In genomic region chr1:32013386-32014198, GRCh38 we compare ENCODE assay signal across 1 cellular context.
A peak's percentile ranks its signal among the peaks of the same experiment; 100 is the strongest.
TF ChIP-seq lines count a peak whose summit lies in the region.

A gene with protein sequence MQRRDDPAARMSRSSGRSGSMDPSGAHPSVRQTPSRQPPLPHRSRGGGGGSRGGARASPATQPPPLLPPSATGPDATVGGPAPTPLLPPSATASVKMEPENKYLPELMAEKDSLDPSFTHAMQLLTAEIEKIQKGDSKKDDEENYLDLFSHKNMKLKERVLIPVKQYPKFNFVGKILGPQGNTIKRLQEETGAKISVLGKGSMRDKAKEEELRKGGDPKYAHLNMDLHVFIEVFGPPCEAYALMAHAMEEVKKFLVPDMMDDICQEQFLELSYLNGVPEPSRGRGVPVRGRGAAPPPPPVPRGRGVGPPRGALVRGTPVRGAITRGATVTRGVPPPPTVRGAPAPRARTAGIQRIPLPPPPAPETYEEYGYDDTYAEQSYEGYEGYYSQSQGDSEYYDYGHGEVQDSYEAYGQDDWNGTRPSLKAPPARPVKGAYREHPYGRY (plus strand): TSS chr1:32013868. CDS start chr1:32013996, 128 bp downstream.

TF ChIP-seq in HepG2, 621 proteins besides CTCF, POLR2A, EP300 and RAD21 (continued from another document and continues in another):
- TF ChIP-seq, protein P1, sequence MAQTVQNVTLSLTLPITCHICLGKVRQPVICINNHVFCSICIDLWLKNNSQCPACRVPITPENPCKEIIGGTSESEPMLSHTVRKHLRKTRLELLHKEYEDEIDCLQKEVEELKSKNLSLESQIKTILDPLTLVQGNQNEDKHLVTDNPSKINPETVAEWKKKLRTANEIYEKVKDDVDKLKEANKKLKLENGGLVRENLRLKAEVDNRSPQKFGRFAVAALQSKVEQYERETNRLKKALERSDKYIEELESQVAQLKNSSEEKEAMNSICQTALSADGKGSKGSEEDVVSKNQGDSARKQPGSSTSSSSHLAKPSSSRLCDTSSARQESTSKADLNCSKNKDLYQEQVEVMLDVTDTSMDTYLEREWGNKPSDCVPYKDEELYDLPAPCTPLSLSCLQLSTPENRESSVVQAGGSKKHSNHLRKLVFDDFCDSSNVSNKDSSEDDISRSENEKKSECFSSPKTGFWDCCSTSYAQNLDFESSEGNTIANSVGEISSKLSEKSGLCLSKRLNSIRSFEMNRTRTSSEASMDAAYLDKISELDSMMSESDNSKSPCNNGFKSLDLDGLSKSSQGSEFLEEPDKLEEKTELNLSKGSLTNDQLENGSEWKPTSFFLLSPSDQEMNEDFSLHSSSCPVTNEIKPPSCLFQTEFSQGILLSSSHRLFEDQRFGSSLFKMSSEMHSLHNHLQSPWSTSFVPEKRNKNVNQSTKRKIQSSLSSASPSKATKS (CRISPR knock-in tag; IDR thresholded peaks at IDR 0.05), result no peak
- TF ChIP-seq ZFP36 (IDR thresholded peaks at IDR 0.05; ENCODE audit: borderline replicate concordance, low read depth, low read length, partially characterized antibody), result no peak
- peak; percentile 88 for TF ChIP-seq TRAFD1 (CRISPR knock-in tag; IDR thresholded peaks at IDR 0.05; ENCODE audit: borderline replicate concordance)
- TF ChIP-seq RFXANK (CRISPR knock-in tag; IDR thresholded peaks at IDR 0.05), result peak; percentile 29; the same call in 1 of the 2 replicates
- no peak for TF ChIP-seq ZFP82 (CRISPR knock-in tag; IDR thresholded peaks at IDR 0.05; ENCODE audit: borderline replicate concordance)
- TF ChIP-seq ZSCAN5A (CRISPR knock-in tag; IDR thresholded peaks at IDR 0.05; ENCODE audit: borderline replicate concordance), result no peak
- peak; percentile 88 for TF ChIP-seq SOX5 (CRISPR knock-in tag; IDR thresholded peaks at IDR 0.05; ENCODE audit: borderline replicate concordance)
- peak; percentile 73 for TF ChIP-seq AKAP8 (CRISPR knock-in tag; IDR thresholded peaks at IDR 0.05)
- no peak for TF ChIP-seq NONO (IDR thresholded peaks at IDR 0.05)
- TF ChIP-seq NONO (CRISPR knock-in tag; conservative IDR thresholded peaks at IDR 0.05), result peak; percentile 84
- TF ChIP-seq ZNF235 (CRISPR knock-in tag; IDR thresholded peaks at IDR 0.05; ENCODE audit: borderline replicate concordance), result peak; percentile 75; the same call in 1 of the 2 replicates
- peak; percentile 99 for TF ChIP-seq MNT (IDR thresholded peaks at IDR 0.05)
- TF ChIP-seq, protein P2, sequence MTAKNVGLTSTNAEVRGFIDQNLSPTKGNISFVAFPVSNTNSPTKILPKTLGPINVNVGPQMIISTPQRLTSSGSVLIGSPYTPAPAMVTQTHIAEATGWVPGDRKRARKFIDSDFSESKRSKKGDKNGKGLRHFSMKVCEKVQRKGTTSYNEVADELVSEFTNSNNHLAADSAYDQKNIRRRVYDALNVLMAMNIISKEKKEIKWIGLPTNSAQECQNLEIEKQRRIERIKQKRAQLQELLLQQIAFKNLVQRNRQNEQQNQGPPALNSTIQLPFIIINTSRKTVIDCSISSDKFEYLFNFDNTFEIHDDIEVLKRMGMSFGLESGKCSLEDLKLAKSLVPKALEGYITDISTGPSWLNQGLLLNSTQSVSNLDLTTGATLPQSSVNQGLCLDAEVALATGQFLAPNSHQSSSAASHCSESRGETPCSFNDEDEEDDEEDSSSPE (CRISPR knock-in tag; IDR thresholded peaks at IDR 0.05), result peak; percentile 94
- 0 out of 2 replicates have a peak, but pooled peaks have one; percentile 4 for TF ChIP-seq ZKSCAN1 (IDR thresholded peaks at IDR 0.05; ENCODE audit: low read length)
- TF ChIP-seq ZNF362 (CRISPR knock-in tag; IDR thresholded peaks at IDR 0.05; ENCODE audit: borderline replicate concordance), result no peak
- TF ChIP-seq ZNF746 (CRISPR knock-in tag; IDR thresholded peaks at IDR 0.05), result peak; percentile 85
- no peak; the same call in 1 of the 2 replicates for TF ChIP-seq HCFC1 (IDR thresholded peaks at IDR 0.05; ENCODE audit: low read depth, low read length)
- TF ChIP-seq ZBTB2 (CRISPR knock-in tag; IDR thresholded peaks at IDR 0.05; ENCODE audit: low read depth), result no peak; the same call in 1 of the 2 replicates
- no peak for TF ChIP-seq SNAPC2 (CRISPR knock-in tag; IDR thresholded peaks at IDR 0.05)
- TF ChIP-seq ZNF790 (CRISPR knock-in tag; IDR thresholded peaks at IDR 0.05; ENCODE audit: borderline replicate concordance), result no peak; the same call in 1 of the 2 replicates
- no peak; the same call in 1 of the 2 replicates for TF ChIP-seq FOXO4 (CRISPR knock-in tag; conservative IDR thresholded peaks at IDR 0.05)
- TF ChIP-seq MTF2 (CRISPR knock-in tag; IDR thresholded peaks at IDR 0.05; ENCODE audit: borderline replicate concordance), result peak; percentile 58; the same call in 1 of the 2 replicates
- TF ChIP-seq, protein P3, sequence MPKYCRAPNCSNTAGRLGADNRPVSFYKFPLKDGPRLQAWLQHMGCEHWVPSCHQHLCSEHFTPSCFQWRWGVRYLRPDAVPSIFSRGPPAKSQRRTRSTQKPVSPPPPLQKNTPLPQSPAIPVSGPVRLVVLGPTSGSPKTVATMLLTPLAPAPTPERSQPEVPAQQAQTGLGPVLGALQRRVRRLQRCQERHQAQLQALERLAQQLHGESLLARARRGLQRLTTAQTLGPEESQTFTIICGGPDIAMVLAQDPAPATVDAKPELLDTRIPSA (CRISPR knock-in tag; IDR thresholded peaks at IDR 0.05; ENCODE audit: borderline replicate concordance), result no peak
- TF ChIP-seq, protein P4, sequence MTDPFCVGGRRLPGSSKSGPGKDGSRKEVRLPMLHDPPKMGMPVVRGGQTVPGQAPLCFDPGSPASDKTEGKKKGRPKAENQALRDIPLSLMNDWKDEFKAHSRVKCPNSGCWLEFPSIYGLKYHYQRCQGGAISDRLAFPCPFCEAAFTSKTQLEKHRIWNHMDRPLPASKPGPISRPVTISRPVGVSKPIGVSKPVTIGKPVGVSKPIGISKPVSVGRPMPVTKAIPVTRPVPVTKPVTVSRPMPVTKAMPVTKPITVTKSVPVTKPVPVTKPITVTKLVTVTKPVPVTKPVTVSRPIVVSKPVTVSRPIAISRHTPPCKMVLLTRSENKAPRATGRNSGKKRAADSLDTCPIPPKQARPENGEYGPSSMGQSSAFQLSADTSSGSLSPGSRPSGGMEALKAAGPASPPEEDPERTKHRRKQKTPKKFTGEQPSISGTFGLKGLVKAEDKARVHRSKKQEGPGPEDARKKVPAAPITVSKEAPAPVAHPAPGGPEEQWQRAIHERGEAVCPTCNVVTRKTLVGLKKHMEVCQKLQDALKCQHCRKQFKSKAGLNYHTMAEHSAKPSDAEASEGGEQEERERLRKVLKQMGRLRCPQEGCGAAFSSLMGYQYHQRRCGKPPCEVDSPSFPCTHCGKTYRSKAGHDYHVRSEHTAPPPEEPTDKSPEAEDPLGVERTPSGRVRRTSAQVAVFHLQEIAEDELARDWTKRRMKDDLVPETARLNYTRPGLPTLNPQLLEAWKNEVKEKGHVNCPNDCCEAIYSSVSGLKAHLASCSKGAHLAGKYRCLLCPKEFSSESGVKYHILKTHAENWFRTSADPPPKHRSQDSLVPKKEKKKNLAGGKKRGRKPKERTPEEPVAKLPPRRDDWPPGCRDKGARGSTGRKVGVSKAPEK (CRISPR knock-in tag; IDR thresholded peaks at IDR 0.05; ENCODE audit: borderline replicate concordance), result no peak
- TF ChIP-seq DRAP1 (CRISPR knock-in tag; IDR thresholded peaks at IDR 0.05), result peak; percentile 84
- TF ChIP-seq ARNTL (CRISPR knock-in tag; IDR thresholded peaks at IDR 0.05), result peak; percentile 99
- TF ChIP-seq PCBP1 (IDR thresholded peaks at IDR 0.05; ENCODE audit: borderline replicate concordance, low read depth, low read length), result 0 out of 2 replicates have a peak, but pooled peaks have one; percentile 42
- peak; percentile 78; the same call in 1 of the 2 replicates for TF ChIP-seq ZNF253 (CRISPR knock-in tag; IDR thresholded peaks at IDR 0.05; ENCODE audit: borderline replicate concordance)
- TF ChIP-seq ZSCAN30 (CRISPR knock-in tag; IDR thresholded peaks at IDR 0.05), result no peak
- TF ChIP-seq, protein P5, sequence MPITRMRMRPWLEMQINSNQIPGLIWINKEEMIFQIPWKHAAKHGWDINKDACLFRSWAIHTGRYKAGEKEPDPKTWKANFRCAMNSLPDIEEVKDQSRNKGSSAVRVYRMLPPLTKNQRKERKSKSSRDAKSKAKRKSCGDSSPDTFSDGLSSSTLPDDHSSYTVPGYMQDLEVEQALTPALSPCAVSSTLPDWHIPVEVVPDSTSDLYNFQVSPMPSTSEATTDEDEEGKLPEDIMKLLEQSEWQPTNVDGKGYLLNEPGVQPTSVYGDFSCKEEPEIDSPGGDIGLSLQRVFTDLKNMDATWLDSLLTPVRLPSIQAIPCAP (CRISPR knock-in tag; IDR thresholded peaks at IDR 0.05; ENCODE audit: low read depth), result peak; percentile 72; the same call in 1 of the 2 replicates
- TF ChIP-seq, protein P6, sequence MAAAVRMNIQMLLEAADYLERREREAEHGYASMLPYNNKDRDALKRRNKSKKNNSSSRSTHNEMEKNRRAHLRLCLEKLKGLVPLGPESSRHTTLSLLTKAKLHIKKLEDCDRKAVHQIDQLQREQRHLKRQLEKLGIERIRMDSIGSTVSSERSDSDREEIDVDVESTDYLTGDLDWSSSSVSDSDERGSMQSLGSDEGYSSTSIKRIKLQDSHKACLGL (CRISPR knock-in tag; IDR thresholded peaks at IDR 0.05), result peak; percentile 95
- TF ChIP-seq, protein P7, sequence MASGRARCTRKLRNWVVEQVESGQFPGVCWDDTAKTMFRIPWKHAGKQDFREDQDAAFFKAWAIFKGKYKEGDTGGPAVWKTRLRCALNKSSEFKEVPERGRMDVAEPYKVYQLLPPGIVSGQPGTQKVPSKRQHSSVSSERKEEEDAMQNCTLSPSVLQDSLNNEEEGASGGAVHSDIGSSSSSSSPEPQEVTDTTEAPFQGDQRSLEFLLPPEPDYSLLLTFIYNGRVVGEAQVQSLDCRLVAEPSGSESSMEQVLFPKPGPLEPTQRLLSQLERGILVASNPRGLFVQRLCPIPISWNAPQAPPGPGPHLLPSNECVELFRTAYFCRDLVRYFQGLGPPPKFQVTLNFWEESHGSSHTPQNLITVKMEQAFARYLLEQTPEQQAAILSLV (CRISPR knock-in tag; IDR thresholded peaks at IDR 0.05; ENCODE audit: borderline replicate concordance), result no peak
- TF ChIP-seq HHEX (CRISPR knock-in tag; IDR thresholded peaks at IDR 0.05), result no peak
- no peak for TF ChIP-seq ZNF672 (CRISPR knock-in tag; IDR thresholded peaks at IDR 0.05)
- no peak for TF ChIP-seq SOX6 (IDR thresholded peaks at IDR 0.05)
- peak; percentile 93 for TF ChIP-seq SOX6 (CRISPR knock-in tag; IDR thresholded peaks at IDR 0.05)
